ENCODE assay signal across 20 cellular contexts in the genomic region with DNA sequence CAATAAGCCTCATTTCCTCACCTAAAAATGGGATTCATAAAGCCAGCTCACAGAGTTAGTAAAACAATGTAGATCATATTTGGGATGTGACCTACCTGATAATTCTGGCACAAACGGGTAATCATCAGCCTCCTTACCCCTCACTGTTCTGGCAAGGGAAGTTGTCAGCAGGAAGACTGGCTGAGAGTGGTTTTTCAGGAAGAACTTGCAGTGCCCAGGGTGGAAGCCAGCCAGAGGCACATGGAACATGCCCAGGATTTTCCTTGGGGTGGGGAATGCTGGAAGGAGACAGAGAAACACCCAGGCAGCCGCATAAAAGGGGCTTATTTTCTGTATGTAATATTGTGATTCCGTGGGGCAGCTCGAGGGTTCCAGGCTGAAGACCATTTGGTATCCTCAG. TPM values are rescaled to one million over a fixed set of nuclear protein-coding genes. Genes with fewer than 3 reads are reported as not detected.
DNase-seq lines count a peak whose midpoint lies in the region; ATAC-seq and TF ChIP-seq lines count a peak whose summit lies in the region.
"Had no signal": no experiment of that assay in that cellular context is flagged by ENCODE, and none has a peak within 500 bp of the region (broad histone marks: within the 10 kb centered on the region; RNA-seq: fewer than 3 reads in every experiment).

No MANE protein-coding gene starts in this region.

- DNase-seq in Ammon's horn (ENCODE audit: low spot score) (peak; percentile 23), anterior cingulate cortex (lab: John Stamatoyannopoulos, UW) (peak in 32 of 58 donors; percentile 6 to 66 (median 24)), globus pallidus (ENCODE audit: low spot score) (peak; percentile 24), neural progenitor cell (ENCODE audit: low spot score) (no peak), mesothelial cell of epicardium (ENCODE audit: low spot score in 2 of 2, unreplicated experiment in 2 of 2) (no peak), BE2C (no peak), H7 (no peak)
- DNase-seq: ACHN; activated gamma-delta T cell treated with Interleukin-2 at 50 U/mL for 16 hours; CD8-positive, alpha-beta memory T cell; DND-41; hippocampal formation; naive thymus-derived CD8-positive, alpha-beta T cell; NCI-H1694; NCI-H345; SHP77; T-helper 17 cell had no signal

- H3K9me3 Mint-ChIP-seq in neural progenitor cell (no peaks in the 10 kb centered on the region), mesothelial cell of epicardium (no peaks in the 10 kb centered on the region)
- H3K9me3 Mint-ChIP-seq: dendritic cell treated with granulocyte-macrophage colony-stimulating factor and Interleukin-4, amounts not matched to agents 40 ng/mL and 50 ng/mL, for 4 days; naive thymus-derived CD8-positive, alpha-beta T cell had no signal

- H3K4me1 Mint-ChIP-seq in neural progenitor cell (peaks cover 9% of the 10 kb centered on the region), mesothelial cell of epicardium (no peaks in the 10 kb centered on the region)
- H3K4me1 Mint-ChIP-seq: CD8-positive, alpha-beta memory T cell; naive thymus-derived CD8-positive, alpha-beta T cell; T-helper 17 cell had no signal

- H2AFZ ChIP-seq in neural progenitor cell (replicated peaks) = no peak overlapping the region

- H3K36me3 ChIP-seq in neural progenitor cell = no peaks in the 10 kb centered on the region
- H3K36me3 ChIP-seq in BE2C = no peaks in the 10 kb centered on the region
- H3K36me3 ChIP-seq in H7 (replicated peaks; ENCODE audit: control insufficient read depth, insufficient read depth, low read length) = no peaks in the 10 kb centered on the region

- no peaks in the 10 kb centered on the region for H3K9me3 ChIP-seq in neural progenitor cell (ENCODE audit: low read depth)
- H3K9me3 ChIP-seq in BE2C = no peaks in the 10 kb centered on the region

- H3K4me1 ChIP-seq in neural progenitor cell (peaks cover 21% of the 10 kb centered on the region), BE2C (no peaks in the 10 kb centered on the region)

- no peaks in the 10 kb centered on the region for H3K36me3 Mint-ChIP-seq in neural progenitor cell
- H3K36me3 Mint-ChIP-seq in mesothelial cell of epicardium = no peaks in the 10 kb centered on the region
- H3K36me3 Mint-ChIP-seq: CD8-positive, alpha-beta memory T cell; naive thymus-derived CD8-positive, alpha-beta T cell had no signal

- H3K4me2 ChIP-seq in neural progenitor cell = peak overlapping the region; percentile 22

- H3K27ac Mint-ChIP-seq in neural progenitor cell = no peak overlapping the region
- no peak overlapping the region for H3K27ac Mint-ChIP-seq in mesothelial cell of epicardium
- H3K27ac Mint-ChIP-seq: CD8-positive, alpha-beta memory T cell; dendritic cell treated with granulocyte-macrophage colony-stimulating factor and Interleukin-4, amounts not matched to agents 40 ng/mL and 50 ng/mL, for 4 days; naive thymus-derived CD8-positive, alpha-beta T cell; T-helper 17 cell had no signal

- H3K4me3 ChIP-seq in neural progenitor cell (no peak overlapping the region), BE2C (ENCODE audit: low read depth, low read length) (no peak overlapping the region), H7 (ENCODE audit: insufficient read depth, low read depth, low read length) (no peak overlapping the region)

- H3F3A ChIP-seq in neural progenitor cell (ENCODE audit: low read depth) = no peaks in the 10 kb centered on the region

- H4K20me1 ChIP-seq in neural progenitor cell (ENCODE audit: low read depth) = no peaks in the 10 kb centered on the region

- H3K79me2 ChIP-seq in neural progenitor cell (ENCODE audit: low read depth) = no peaks in the 10 kb centered on the region

- no peak overlapping the region for H3K27ac ChIP-seq in neural progenitor cell

- H3K27me3 ChIP-seq in neural progenitor cell (peaks cover 8% of the 10 kb centered on the region), BE2C (no peaks in the 10 kb centered on the region), H7 (ENCODE audit: control insufficient read depth, insufficient read depth, low read length) (no peaks in the 10 kb centered on the region)

- no peak for ATAC-seq in GM21717 (IDR thresholded peaks at IDR 0.05; ENCODE audit: unreplicated experiment)
- ATAC-seq: naive thymus-derived CD8-positive, alpha-beta T cell; T-helper 17 cell had no signal

- H3K4me3 Mint-ChIP-seq in neural progenitor cell = no peak overlapping the region
- H3K4me3 Mint-ChIP-seq in mesothelial cell of epicardium = no peak overlapping the region
- H3K4me3 Mint-ChIP-seq: CD8-positive, alpha-beta memory T cell; dendritic cell treated with granulocyte-macrophage colony-stimulating factor and Interleukin-4, amounts not matched to agents 40 ng/mL and 50 ng/mL, for 4 days; naive thymus-derived CD8-positive, alpha-beta T cell; T-helper 17 cell had no signal

- no peak for TF ChIP-seq CTCF in neural progenitor cell (IDR thresholded peaks at IDR 0.05)
- TF ChIP-seq CTCF in mesothelial cell of epicardium (IDR thresholded peaks at IDR 0.05; ENCODE audit: unreplicated experiment) = no peak
- TF ChIP-seq CTCF in BE2C (IDR thresholded peaks at IDR 0.05; ENCODE audit: low read depth, low read length) = no peak

- H3K9ac ChIP-seq in neural progenitor cell = no peak overlapping the region

- H3K27me3 Mint-ChIP-seq in neural progenitor cell (ENCODE audit: insufficient read depth, low read depth) = peaks cover 2% of the 10 kb centered on the region
- H3K27me3 Mint-ChIP-seq in mesothelial cell of epicardium (ENCODE audit: low read depth) = peaks cover 67% of the 10 kb centered on the region

RNA-seq across cellular contexts. Expression of a gene that starts 7.7 kb away (rescaled TPM):
- total RNA-seq in neural progenitor cell (ENCODE audit: low replicate concordance) = not detected in 2 replicates
- total RNA-seq in mesothelial cell of epicardium = 0.07 TPM in 2 of 3 replicates, not detected in the other
- polyA plus RNA-seq in BE2C (2012; ENCODE audit: insufficient read depth, insufficient read length, low read depth) = not detected
- total RNA-seq in H7 (2014; rRNA removed; shearing (Covaris generic)) = 6.4 and 6.7 TPM in 2 replicates
- total RNA-seq: CD8-positive, alpha-beta memory T cell; fibroblast of lung; naive thymus-derived CD8-positive, alpha-beta T cell; T-helper 17 cell had no signal
- polyA plus RNA-seq: CD8-positive, alpha-beta memory T cell; fibroblast of lung; naive thymus-derived CD8-positive, alpha-beta T cell had no signal

Comparison
In these comparisons a context has a peak if more than half of its experiments do, and no peak if none do; other contexts are left out.
1. DNase-seq: peak in Ammon's horn (single experiment), anterior cingulate cortex (32 of 58) and globus pallidus (single experiment); none in neural progenitor cell (single experiment), mesothelial cell of epicardium (0 of 2), BE2C (single experiment) and H7 (single experiment).